In the genomic region with DNA sequence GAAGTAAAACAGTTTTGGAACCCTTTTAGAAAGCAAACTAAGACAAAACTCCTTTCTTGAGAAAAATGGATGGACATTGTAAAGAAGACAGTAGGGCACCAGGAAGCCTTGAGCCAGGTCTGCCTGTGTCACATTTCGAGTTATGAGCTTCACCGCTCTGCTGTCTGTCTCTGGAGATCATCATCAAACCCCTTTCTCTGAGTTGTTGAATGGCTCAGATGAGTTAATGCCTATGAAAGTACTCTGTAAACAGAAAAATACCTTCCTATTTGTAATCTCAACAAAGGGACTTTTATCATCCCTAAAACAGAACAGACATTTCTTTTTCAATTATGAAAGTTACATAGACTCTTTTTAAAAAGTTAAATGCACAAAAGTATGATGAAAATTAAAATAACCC, we compare ENCODE assay signal across 15 cellular contexts.
DNase-seq lines count a peak whose midpoint lies in the region; ATAC-seq and TF ChIP-seq lines count a peak whose summit lies in the region.
"Had no signal": no experiment of that assay in that cellular context is flagged by ENCODE, and none has a peak within 500 bp of the region (broad histone marks: within the 10 kb centered on the region; RNA-seq: fewer than 3 reads in every experiment).

No MANE protein-coding gene starts in this region.

- TF ChIP-seq CTCF in Calu3 (IDR thresholded peaks at IDR 0.05; ENCODE audit: unreplicated experiment) (no peak), colonic mucosa (IDR thresholded peaks at IDR 0.05) (no peak)

- H4K91ac ChIP-seq in trophoblast cell (ENCODE audit: low read depth, low read length) = no peak overlapping the region

- no peak overlapping the region for H2BK5ac ChIP-seq in trophoblast cell (ENCODE audit: low read depth, low read length, poor library complexity)

- peaks cover 7% of the 10 kb centered on the region for H3K27me3 Mint-ChIP-seq in T-helper 2 cell treated with Interferon-gamma antibody and Interleukin-4, amounts not matched to agents 5 μg/mL and 100 μg/mL, for 36 hours (ENCODE audit: low read depth)
- no peaks in the 10 kb centered on the region for H3K27me3 Mint-ChIP-seq in Calu3 (ENCODE audit: unreplicated experiment)
- no peaks in the 10 kb centered on the region for H3K27me3 Mint-ChIP-seq in central memory CD8-positive, alpha-beta T cell
- H3K27me3 Mint-ChIP-seq: CD4-positive, alpha-beta memory T cell had no signal

- peaks cover 25 to 31% of the 10 kb centered on the region in 2 experiments for H3K4me1 ChIP-seq in trophoblast cell (ENCODE audit: control insufficient read depth in 1 of 2, insufficient read depth in 2 of 2, low read length in 2 of 2)
- peaks cover 32% of the 10 kb centered on the region for H3K4me1 ChIP-seq in colonic mucosa

- no peak for DNase-seq in T-helper 2 cell treated with Interferon-gamma antibody and Interleukin-4, amounts not matched to agents 5 μg/mL and 100 μg/mL, for 36 hours (ENCODE audit: low spot score)
- no peak for DNase-seq in T-helper 2 cell
- DNase-seq in Calu3 = no peak
- no peak for DNase-seq in central memory CD8-positive, alpha-beta T cell (ENCODE audit: low spot score in 2 of 2)
- no peak for DNase-seq in trophoblast cell
- no peak for DNase-seq in NOMO-1 (lab: John Stamatoyannopoulos, UW; ENCODE audit: unreplicated experiment in 2 of 2)
- DNase-seq in NCI-H2081 treated with DMSO at 0.1 percent for 48 hours (lab: John Stamatoyannopoulos, UW) = no peak
- no peak for DNase-seq in colonic mucosa
- DNase-seq: CD4-positive, alpha-beta memory T cell; KG1; NCI-H1092; NCI-H774; substantia nigra had no signal

- no peak overlapping the region for H3K18ac ChIP-seq in trophoblast cell (ENCODE audit: low read length)

- peak overlapping the region; percentile 56 for H3K4me3 Mint-ChIP-seq in T-helper 2 cell treated with Interferon-gamma antibody and Interleukin-4, amounts not matched to agents 5 μg/mL and 100 μg/mL, for 36 hours
- H3K4me3 Mint-ChIP-seq in Calu3 (ENCODE audit: low read depth, unreplicated experiment) = peak overlapping the region; percentile 31
- peak overlapping the region; percentile 21 for H3K4me3 Mint-ChIP-seq in central memory CD8-positive, alpha-beta T cell

- BruUV-seq in Calu3 (replicated peaks; lab: Mats Ljungman, UMichigan) = TSS peak; percentile 66

- H3K9ac ChIP-seq in trophoblast cell (ENCODE audit: low read length) = no peak overlapping the region
- no peak overlapping the region for H3K9ac ChIP-seq in colonic mucosa (ENCODE audit: low read depth in 2 of 2, low read length in 2 of 2)

- no peak overlapping the region for H2BK12ac ChIP-seq in trophoblast cell (ENCODE audit: low read length)

- H4K12ac ChIP-seq in trophoblast cell (ENCODE audit: low read depth, low read length) = no peak overlapping the region

- intact Hi-C loops in Calu3 (cut with micrococcal nuclease; ENCODE audit: unreplicated experiment) = loop anchor here (5.0 to 10.0 kb wide), 3 partner anchors 68 to 265 kb away; no protein-coding TSS in a partner anchor
- intact Hi-C loops in colonic mucosa (cut with DNase I) = no loop called here

- no peak overlapping the region for H3K4ac ChIP-seq in trophoblast cell (ENCODE audit: low read depth, low read length)

- H3K27ac ChIP-seq in trophoblast cell (ENCODE audit: low read depth, low read length) (peak overlapping the region; percentile 76), colonic mucosa (no peak overlapping the region)
- H3K27ac ChIP-seq: HL-60, prostate gland had no signal

- no peak overlapping the region for H3K4me3 ChIP-seq in trophoblast cell (ENCODE audit: low read depth, low read length)
- no peak overlapping the region for H3K4me3 ChIP-seq in colonic mucosa
- H3K4me3 ChIP-seq: prostate gland had no signal

- CTCF ChIA-PET in Calu3 (lab: Charles Lee) = interaction anchor here (0.5 to 1.4 kb wide), 12 partner anchors 15 to 556 kb away, joined by 3 to 6 read pairs (median 4); no protein-coding TSS in a partner anchor

- peak overlapping the region; percentile 37 for H3K27ac Mint-ChIP-seq in T-helper 2 cell treated with Interferon-gamma antibody and Interleukin-4, amounts not matched to agents 5 μg/mL and 100 μg/mL, for 36 hours
- H3K27ac Mint-ChIP-seq in Calu3 (ENCODE audit: unreplicated experiment) = peak overlapping the region; percentile 81
- H3K27ac Mint-ChIP-seq in central memory CD8-positive, alpha-beta T cell (ENCODE audit: low read depth) = peak overlapping the region; percentile 38

- no peak overlapping the region for H3K14ac ChIP-seq in trophoblast cell (ENCODE audit: low read length)

- no peak overlapping the region for H2BK120ac ChIP-seq in trophoblast cell (ENCODE audit: insufficient read depth, low read length, poor library complexity)

- H3K4me1 Mint-ChIP-seq in T-helper 2 cell treated with Interferon-gamma antibody and Interleukin-4, amounts not matched to agents 5 μg/mL and 100 μg/mL, for 36 hours (ENCODE audit: low read depth) = peaks cover 44% of the 10 kb centered on the region
- peaks cover 60% of the 10 kb centered on the region for H3K4me1 Mint-ChIP-seq in Calu3 (ENCODE audit: low read depth, unreplicated experiment)
- peaks cover 58% of the 10 kb centered on the region for H3K4me1 Mint-ChIP-seq in central memory CD8-positive, alpha-beta T cell

- H3K4me2 ChIP-seq in trophoblast cell (ENCODE audit: low read length) = peak overlapping the region; percentile 24

- H3K79me1 ChIP-seq in trophoblast cell (ENCODE audit: low read length) = peaks cover 19% of the 10 kb centered on the region

- H3K9me3 Mint-ChIP-seq in T-helper 2 cell treated with Interferon-gamma antibody and Interleukin-4, amounts not matched to agents 5 μg/mL and 100 μg/mL, for 36 hours = no peaks in the 10 kb centered on the region
- no peaks in the 10 kb centered on the region for H3K9me3 Mint-ChIP-seq in Calu3 (ENCODE audit: low read depth, unreplicated experiment)
- H3K9me3 Mint-ChIP-seq in central memory CD8-positive, alpha-beta T cell = no peaks in the 10 kb centered on the region
- H3K9me3 Mint-ChIP-seq: CD4-positive, alpha-beta memory T cell had no signal

- no peak overlapping the region for H4K8ac ChIP-seq in trophoblast cell (ENCODE audit: low read depth, low read length)

- H2AK5ac ChIP-seq in trophoblast cell (ENCODE audit: low read length) = no peak overlapping the region

- H3K27me3 ChIP-seq in trophoblast cell (ENCODE audit: insufficient read depth, low read length) (no peaks in the 10 kb centered on the region), colonic mucosa (no peaks in the 10 kb centered on the region)

- H3K9me3 ChIP-seq in trophoblast cell (ENCODE audit: insufficient read depth, low read depth, low read length) (no peaks in the 10 kb centered on the region), colonic mucosa (no peaks in the 10 kb centered on the region)
- H3K9me3 ChIP-seq: prostate gland had no signal

- no CpG with 5 or more reads among the region's 2 CpGs for WGBS in trophoblast cell (ENCODE audit: extremely low coverage, insufficient coverage, insufficient read length)

- no peak overlapping the region for H3K23ac ChIP-seq in trophoblast cell (ENCODE audit: low read length)

- peaks cover 2% of the 10 kb centered on the region for H3K79me2 ChIP-seq in trophoblast cell (ENCODE audit: control insufficient read depth, insufficient read depth, low read length, poor library complexity)

- H3K36me3 ChIP-seq in trophoblast cell (ENCODE audit: control insufficient read depth in 1 of 2, insufficient read depth in 2 of 2, low read length in 2 of 2) (no peaks in the 10 kb centered on the region), colonic mucosa (no peaks in the 10 kb centered on the region)
- H3K36me3 ChIP-seq: prostate gland had no signal

- peaks cover 10% of the 10 kb centered on the region for H3K36me3 Mint-ChIP-seq in T-helper 2 cell treated with Interferon-gamma antibody and Interleukin-4, amounts not matched to agents 5 μg/mL and 100 μg/mL, for 36 hours (ENCODE audit: low read depth)
- H3K36me3 Mint-ChIP-seq in Calu3 (ENCODE audit: insufficient read depth, unreplicated experiment) = peaks cover 29% of the 10 kb centered on the region
- peaks cover 3% of the 10 kb centered on the region for H3K36me3 Mint-ChIP-seq in central memory CD8-positive, alpha-beta T cell (ENCODE audit: insufficient read depth)

- ATAC-seq in central memory CD8-positive, alpha-beta T cell (replicated peaks; ENCODE audit: extremely low read depth, poor library complexity, severe bottlenecking) = no peak

- H2AFZ ChIP-seq in trophoblast cell (ENCODE audit: insufficient read depth, low read length, poor library complexity) = no peak overlapping the region
